Comparison of ENCODE assay signal across 24 cellular contexts in the genomic region with DNA sequence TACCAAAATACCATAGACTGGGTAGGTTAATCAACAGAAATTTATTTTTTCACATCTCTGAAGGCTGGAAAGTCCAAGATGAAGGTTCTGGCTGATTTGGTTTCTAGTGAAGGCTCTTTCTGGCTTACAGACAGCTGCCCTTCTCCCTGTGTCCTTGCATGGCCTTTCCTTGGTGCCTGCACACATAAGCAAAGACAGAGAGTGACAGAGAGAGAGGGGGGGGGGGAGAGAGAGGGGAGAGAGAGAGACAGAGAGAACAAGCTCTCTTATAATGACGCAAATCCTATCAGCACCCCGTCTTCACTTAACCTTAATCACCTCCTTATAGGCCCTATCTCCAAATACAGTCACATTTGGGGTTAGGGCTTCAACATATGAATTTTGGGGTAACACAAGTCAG. TPM values are rescaled to one million over a fixed set of nuclear protein-coding genes. Genes with fewer than 3 reads are reported as not detected.
DNase-seq lines count a peak whose midpoint lies in the region; ATAC-seq and TF ChIP-seq lines count a peak whose summit lies in the region.
"Had no signal": no experiment of that assay in that cellular context is flagged by ENCODE, and none has a peak within 500 bp of the region (broad histone marks: within the 10 kb centered on the region; RNA-seq: fewer than 3 reads in every experiment).

No MANE protein-coding gene starts in this region.

- no peaks in the 10 kb centered on the region for H3K9me3 Mint-ChIP-seq in stimulated activated memory B cell treated with anti-CD40 and anti-IgM and Interleukin-4, amounts not matched to agents 10 μg/mL and 1 μg/mL and 100 μg/mL, for 72 hours
- H3K9me3 Mint-ChIP-seq: CD4-positive, CD25-positive, alpha-beta regulatory T cell; H9 had no signal

- intact Hi-C loops in mammary epithelial cell (cut with micrococcal nuclease) (loop anchor here (2.0 kb wide), 1 partner anchor 13 kb away; no protein-coding TSS in a partner anchor), breast epithelium (cut with DNase I; ENCODE audit: low total_unique reads) (loop anchor here (1.0 kb wide), 1 partner anchor 25 kb away; no protein-coding TSS in a partner anchor), esophagus muscularis mucosa (cut with DNase I) (no loop called here)

- TF ChIP-seq CTCF in mammary epithelial cell (conservative IDR thresholded peaks at IDR 0.05 in 1 of 2, IDR thresholded peaks at IDR 0.05 in 1 of 2; ENCODE audit: extremely low read depth in 1 of 2, insufficient read depth in 1 of 2, low read depth in 1 of 2, low read length in 2 of 2) (no peak), breast epithelium (IDR thresholded peaks at IDR 0.05) (no peak), RWPE1 (conservative IDR thresholded peaks at IDR 0.05; ENCODE audit: low read depth) (no peak), esophagus muscularis mucosa (IDR thresholded peaks at IDR 0.05) (no peak)

- H3K4me3 ChIP-seq in mammary epithelial cell (replicated peaks in 1 of 3; ENCODE audit: insufficient read depth in 1 of 3, low read depth in 2 of 3, low read length in 3 of 3): no peak overlapping the region
- no peak overlapping the region for H3K4me3 ChIP-seq in breast epithelium
- H3K4me3 ChIP-seq in BLaER1 treated with 17β-estradiol and CSF1 and Interleukin-3, amounts not matched to agents 10 nM and 100 nM: no peak overlapping the region
- H3K4me3 ChIP-seq in esophagus muscularis mucosa: no peak overlapping the region
- H3K4me3 ChIP-seq: GM23248, Peyer's patch, SJCRH30 had no signal

- no peaks in the 10 kb centered on the region for H3K36me3 Mint-ChIP-seq in stimulated activated memory B cell treated with anti-CD40 and anti-IgM and Interleukin-4, amounts not matched to agents 10 μg/mL and 1 μg/mL and 100 μg/mL, for 72 hours
- H3K36me3 Mint-ChIP-seq: CD4-positive, CD25-positive, alpha-beta regulatory T cell had no signal

- CTCF ChIA-PET in mammary epithelial cell (lab: Charles Lee; ENCODE audit: low non-redundant PET) (no interaction called here), RWPE1 (lab: Yijun Ruan, JAX) (no interaction called here)

- H3K4me1 ChIP-seq in mammary epithelial cell (ENCODE audit: insufficient read depth, low read length) (peaks cover 24% of the 10 kb centered on the region), breast epithelium (no peaks in the 10 kb centered on the region), esophagus muscularis mucosa (peaks cover 0 to 10% (median 6%) of the 10 kb centered on the region in 4 donors)
- peaks cover 17 to 30% (median 24%) of the 10 kb centered on the region in 10 experiments for H3K4me1 ChIP-seq in BLaER1 treated with 17β-estradiol and CSF1 and Interleukin-3, amounts not matched to agents 10 nM and 100 nM
- H3K4me1 ChIP-seq: BE2C, Peyer's patch, SJCRH30 had no signal

- BruUV-seq in mammary epithelial cell (replicated peaks; lab: Mats Ljungman, UMichigan): no TSS peak

- H3K4me1 Mint-ChIP-seq in stimulated activated memory B cell treated with anti-CD40 and anti-IgM and Interleukin-4, amounts not matched to agents 10 μg/mL and 1 μg/mL and 100 μg/mL, for 72 hours: peaks cover 12% of the 10 kb centered on the region

- peak overlapping the region; percentile 59 for H3K27ac Mint-ChIP-seq in stimulated activated memory B cell treated with anti-CD40 and anti-IgM and Interleukin-4, amounts not matched to agents 10 μg/mL and 1 μg/mL and 100 μg/mL, for 72 hours

- POLR2A ChIA-PET in RWPE1 (lab: Yijun Ruan, JAX; ENCODE audit: low non-redundant PET): no interaction called here

- H3K9me3 ChIP-seq in mammary epithelial cell (replicated peaks; ENCODE audit: insufficient read depth, low read length) (no peaks in the 10 kb centered on the region), breast epithelium (no peaks in the 10 kb centered on the region), esophagus muscularis mucosa (no peaks in the 10 kb centered on the region)
- H3K9me3 ChIP-seq in BLaER1 treated with 17β-estradiol and CSF1 and Interleukin-3, amounts not matched to agents 10 nM and 100 nM (replicated peaks in 1 of 11): no peaks in the 10 kb centered on the region
- H3K9me3 ChIP-seq: BE2C, Peyer's patch, SJCRH30 had no signal

- no peaks in the 10 kb centered on the region for H3K27me3 Mint-ChIP-seq in stimulated activated memory B cell treated with anti-CD40 and anti-IgM and Interleukin-4, amounts not matched to agents 10 μg/mL and 1 μg/mL and 100 μg/mL, for 72 hours

- H3K27me3 ChIP-seq in mammary epithelial cell (ENCODE audit: insufficient read depth, low read length): no peaks in the 10 kb centered on the region
- no peaks in the 10 kb centered on the region for H3K27me3 ChIP-seq in breast epithelium
- no peaks in the 10 kb centered on the region for H3K27me3 ChIP-seq in BLaER1 treated with 17β-estradiol and CSF1 and Interleukin-3, amounts not matched to agents 10 nM and 100 nM
- no peaks in the 10 kb centered on the region for H3K27me3 ChIP-seq in esophagus muscularis mucosa
- H3K27me3 ChIP-seq: BE2C, Peyer's patch, SJCRH30 had no signal

- TF ChIP-seq POLR2A in breast epithelium (IDR thresholded peaks at IDR 0.05) (no peak), esophagus muscularis mucosa (IDR thresholded peaks at IDR 0.05; ENCODE audit: low read depth) (no peak)

- ATAC-seq in stimulated activated memory B cell treated with anti-CD40 and anti-IgM and Interleukin-4, amounts not matched to agents 10 μg/mL and 1 μg/mL and 100 μg/mL, for 72 hours: no peak
- ATAC-seq: SK-N-SH treated with all-trans-retinoic acid at 6 μM for 48 hours had no signal

- dilution Hi-C loops in mammary epithelial cell (cut with HindIII; ENCODE audit: low sequenced_read_pairs): no loop called here

- no peak overlapping the region for H3K9ac ChIP-seq in mammary epithelial cell (ENCODE audit: insufficient read depth, low read length)
- H3K9ac ChIP-seq in BLaER1 treated with 17β-estradiol and CSF1 and Interleukin-3, amounts not matched to agents 10 nM and 100 nM: no peak overlapping the region
- H3K9ac ChIP-seq: GM23248, KMS-11 had no signal

- H3K79me2 ChIP-seq in mammary epithelial cell (ENCODE audit: insufficient read depth, low read length): no peaks in the 10 kb centered on the region

- H2AFZ ChIP-seq in mammary epithelial cell (ENCODE audit: low read depth, low read length): peak overlapping the region; percentile 75
- H2AFZ ChIP-seq: GM23248 had no signal

- WGBS in mammary epithelial cell (ENCODE audit: low coverage, missing lambda C conversion rate): 100% methylated on average over 2 of the region's 2 CpGs
- 50% methylated on average over 2 of the region's 2 CpGs for WGBS in esophagus muscularis mucosa

- no peak for TF ChIP-seq EP300 in esophagus muscularis mucosa (IDR thresholded peaks at IDR 0.05)

- no peak overlapping the region for H3K4me2 ChIP-seq in mammary epithelial cell (ENCODE audit: insufficient read depth, low read depth, low read length)
- H3K4me2 ChIP-seq in BLaER1 treated with 17β-estradiol and CSF1 and Interleukin-3, amounts not matched to agents 10 nM and 100 nM: peak overlapping the region; percentile 54 to 72 (median 62)
- H3K4me2 ChIP-seq: KMS-11 had no signal

- no peaks in the 10 kb centered on the region for H4K20me1 ChIP-seq in mammary epithelial cell (ENCODE audit: insufficient read depth, low read length)
- no peaks in the 10 kb centered on the region for H4K20me1 ChIP-seq in BLaER1 treated with 17β-estradiol and CSF1 and Interleukin-3, amounts not matched to agents 10 nM and 100 nM

- no peak overlapping the region for H3K27ac ChIP-seq in mammary epithelial cell (ENCODE audit: insufficient read depth, low read depth, low read length)
- no peak overlapping the region for H3K27ac ChIP-seq in breast epithelium
- H3K27ac ChIP-seq in BLaER1 treated with 17β-estradiol and CSF1 and Interleukin-3, amounts not matched to agents 10 nM and 100 nM: peak overlapping the region in 2 of 11 experiments; percentile 17 to 19; a peak in 1 of 22 replicates
- peak overlapping the region; percentile 16; the same call in 1 of the 2 replicates for H3K27ac ChIP-seq in RWPE1
- no peak overlapping the region for H3K27ac ChIP-seq in esophagus muscularis mucosa (replicated peaks in 1 of 4)
- H3K27ac ChIP-seq: 22Rv1, GM23248, KMS-11, Peyer's patch, SJCRH30 had no signal

- DNase-seq in mammary epithelial cell (no peak), breast epithelium (ENCODE audit: low spot score in 2 of 2) (no peak), RWPE1 (ENCODE audit: low spot score) (no peak), OCI-M2 (lab: John Stamatoyannopoulos, UW; ENCODE audit: unreplicated experiment) (no peak), esophagus muscularis mucosa (ENCODE audit: extremely low spot score) (no peak)
- DNase-seq: BE2C, DMS53, GM23248, H9, IMR-90, NCI-H1048, NCI-H1417, NCI-H1694, NCI-H2029 treated with DMSO at 0.1 percent for 48 hours, NCI-H446 treated with DMSO at 0.1 percent for 48 hours, NCI-H526, Peyer's patch, SJCRH30 had no signal

- no peak overlapping the region for H3K4me3 Mint-ChIP-seq in stimulated activated memory B cell treated with anti-CD40 and anti-IgM and Interleukin-4, amounts not matched to agents 10 μg/mL and 1 μg/mL and 100 μg/mL, for 72 hours
- H3K4me3 Mint-ChIP-seq: CD4-positive, CD25-positive, alpha-beta regulatory T cell; H9 had no signal

- in situ Hi-C loops in mammary epithelial cell (cut with MboI; ENCODE audit: low sequenced_read_pairs in 2 of 2): no loop called here

- H3K36me3 ChIP-seq in mammary epithelial cell (ENCODE audit: insufficient read depth, low read length): no peaks in the 10 kb centered on the region
- no peaks in the 10 kb centered on the region for H3K36me3 ChIP-seq in breast epithelium
- 0 out of 22 replicates have a peak, but pooled peaks cover 0 to 4% (median 0%) of the 10 kb centered on the region in 11 experiments for H3K36me3 ChIP-seq in BLaER1 treated with 17β-estradiol and CSF1 and Interleukin-3, amounts not matched to agents 10 nM and 100 nM
- H3K36me3 ChIP-seq in esophagus muscularis mucosa: no peaks in the 10 kb centered on the region
- H3K36me3 ChIP-seq: BE2C, Peyer's patch, SJCRH30 had no signal

RNA-seq across cellular contexts. Expression of a gene that starts 53.9 kb away (rescaled TPM):
- 10 to 100 TPM in 1 of 2 donors, 1 to 10 TPM in 1; 7.2 to 46.5 TPM for total RNA-seq in mammary epithelial cell
- polyA plus RNA-seq in mammary epithelial cell: 42.5 TPM
- 20.4 TPM for polyA minus RNA-seq in mammary epithelial cell
- 10 to 100 TPM in 1 of 3 donors, 1 to 10 TPM in 2; 5.9 to 14.7 (median 6.7) TPM for total RNA-seq in breast epithelium
- total RNA-seq in esophagus muscularis mucosa: 10 to 100 TPM in 2 of 4 donors, 1 to 10 TPM in 2; 4.0 to 19.5 (median 8.8) TPM
